1 cellular context compared by ENCODE assay signal in genomic region chr16:2739555-2740435, GRCh38.
TF ChIP-seq lines count a peak whose summit lies in the region.

No MANE protein-coding gene starts in this region.

TF ChIP-seq in HepG2, 621 proteins besides CTCF, POLR2A, EP300 and RAD21 (continued from another document and continues in another):
- TF ChIP-seq ZEB1 (IDR thresholded peaks at IDR 0.05; ENCODE audit: insufficient replicate concordance, low read depth) (no peak), ZNF556 (CRISPR knock-in tag; IDR thresholded peaks at IDR 0.05; ENCODE audit: borderline replicate concordance) (no peak), TAF1 (CRISPR knock-in tag; IDR thresholded peaks at IDR 0.05) (peak; percentile 63), ZNF563 (CRISPR knock-in tag; IDR thresholded peaks at IDR 0.05) (no peak), GATAD1 (CRISPR knock-in tag; IDR thresholded peaks at IDR 0.05) (no peak), PPARG (CRISPR knock-in tag; conservative IDR thresholded peaks at IDR 0.05) (no peak), MNT (IDR thresholded peaks at IDR 0.05) (no peak), YEATS2 (CRISPR knock-in tag; IDR thresholded peaks at IDR 0.05; ENCODE audit: borderline replicate concordance) (peak; percentile 22; the same call in 1 of the 2 replicates), MYPOP (CRISPR knock-in tag; IDR thresholded peaks at IDR 0.05) (no peak), LBX2 (CRISPR knock-in tag; IDR thresholded peaks at IDR 0.05; ENCODE audit: borderline replicate concordance) (no peak), AGO2 (optimal IDR thresholded peaks at IDR 0.05; ENCODE audit: low read depth, low read length) (peak; percentile 27), ZNF704 (CRISPR knock-in tag; IDR thresholded peaks at IDR 0.05; ENCODE audit: borderline replicate concordance) (no peak), THYN1 (CRISPR knock-in tag; IDR thresholded peaks at IDR 0.05; ENCODE audit: borderline replicate concordance, low read depth) (no peak), CSRNP1 (CRISPR knock-in tag; IDR thresholded peaks at IDR 0.05) (no peak), PRDM4 (CRISPR knock-in tag; IDR thresholded peaks at IDR 0.05; ENCODE audit: borderline replicate concordance) (no peak), ZNF367 (CRISPR knock-in tag; IDR thresholded peaks at IDR 0.05; ENCODE audit: borderline replicate concordance) (no peak), ZNF761 (CRISPR knock-in tag; conservative IDR thresholded peaks at IDR 0.05) (no peak), ZNF224 (CRISPR knock-in tag; IDR thresholded peaks at IDR 0.05) (no peak), MTA1 (CRISPR knock-in tag; IDR thresholded peaks at IDR 0.05; ENCODE audit: borderline replicate concordance) (no peak), ZZZ3 (CRISPR knock-in tag; IDR thresholded peaks at IDR 0.05; ENCODE audit: borderline replicate concordance) (no peak), ZNF75D (CRISPR knock-in tag; IDR thresholded peaks at IDR 0.05; ENCODE audit: borderline replicate concordance) (no peak), KLF15 (CRISPR knock-in tag; IDR thresholded peaks at IDR 0.05; ENCODE audit: borderline replicate concordance) (no peak), ZNF234 (CRISPR knock-in tag; conservative IDR thresholded peaks at IDR 0.05) (no peak), HOXA7 (CRISPR knock-in tag; IDR thresholded peaks at IDR 0.05) (no peak), ZNF703 (CRISPR knock-in tag; IDR thresholded peaks at IDR 0.05; ENCODE audit: borderline replicate concordance) (no peak), FOSL1 (CRISPR knock-in tag; IDR thresholded peaks at IDR 0.05; ENCODE audit: borderline replicate concordance) (no peak), BRF2 (CRISPR knock-in tag; IDR thresholded peaks at IDR 0.05) (no peak), EED (CRISPR knock-in tag; IDR thresholded peaks at IDR 0.05) (no peak), MYNN (CRISPR knock-in tag; IDR thresholded peaks at IDR 0.05; ENCODE audit: low read depth) (no peak), RERE (CRISPR knock-in tag; IDR thresholded peaks at IDR 0.05; ENCODE audit: low read depth) (no peak), RXRA (CRISPR knock-in tag; IDR thresholded peaks at IDR 0.05) (0 out of 2 replicates have a peak, but pooled peaks have one; percentile 28), NCOA5 (CRISPR knock-in tag; IDR thresholded peaks at IDR 0.05) (no peak), THAP11 (CRISPR knock-in tag; IDR thresholded peaks at IDR 0.05) (peak; percentile 10; the same call in 1 of the 2 replicates), RFXAP (CRISPR knock-in tag; IDR thresholded peaks at IDR 0.05; ENCODE audit: borderline replicate concordance) (no peak), ZBTB7A (CRISPR knock-in tag; IDR thresholded peaks at IDR 0.05) (no peak), GFI1 (CRISPR knock-in tag; IDR thresholded peaks at IDR 0.05; ENCODE audit: borderline replicate concordance) (no peak), MAFF (IDR thresholded peaks at IDR 0.05; ENCODE audit: low read depth, low read length) (no peak), SAFB2 (CRISPR knock-in tag; IDR thresholded peaks at IDR 0.05; ENCODE audit: borderline replicate concordance, low read depth) (no peak), ZNF740 (CRISPR knock-in tag; IDR thresholded peaks at IDR 0.05) (peak; percentile 70; the same call in 1 of the 2 replicates), GLI4 (CRISPR knock-in tag; IDR thresholded peaks at IDR 0.05; ENCODE audit: borderline replicate concordance) (no peak), NFYB (CRISPR knock-in tag; IDR thresholded peaks at IDR 0.05) (no peak), PHF8 (CRISPR knock-in tag; IDR thresholded peaks at IDR 0.05) (0 out of 2 replicates have a peak, but pooled peaks have one; percentile 39), ATF3 (CRISPR knock-in tag; IDR thresholded peaks at IDR 0.05) (no peak), ARID3A (IDR thresholded peaks at IDR 0.05; ENCODE audit: low read depth, low read length) (no peak), ZNF768 (CRISPR knock-in tag; IDR thresholded peaks at IDR 0.05) (peak; percentile 42; the same call in 1 of the 2 replicates), ZNF570 (CRISPR knock-in tag; IDR thresholded peaks at IDR 0.05; ENCODE audit: borderline replicate concordance) (no peak), ZNF530 (CRISPR knock-in tag; IDR thresholded peaks at IDR 0.05; ENCODE audit: low read depth) (no peak), MIER3 (CRISPR knock-in tag; IDR thresholded peaks at IDR 0.05; ENCODE audit: borderline replicate concordance) (no peak), ZNF350 (CRISPR knock-in tag; IDR thresholded peaks at IDR 0.05; ENCODE audit: borderline replicate concordance, low read depth) (no peak), RNF2 (conservative IDR thresholded peaks at IDR 0.05; ENCODE audit: low read depth) (no peak), ZNF879 (CRISPR knock-in tag; IDR thresholded peaks at IDR 0.05) (no peak), NR1H2 (CRISPR knock-in tag; IDR thresholded peaks at IDR 0.05; ENCODE audit: borderline replicate concordance, low read depth) (no peak), TARDBP (CRISPR knock-in tag; IDR thresholded peaks at IDR 0.05) (no peak)
